Comparison of ENCODE assay signal across 15 cellular contexts in the genomic region with DNA sequence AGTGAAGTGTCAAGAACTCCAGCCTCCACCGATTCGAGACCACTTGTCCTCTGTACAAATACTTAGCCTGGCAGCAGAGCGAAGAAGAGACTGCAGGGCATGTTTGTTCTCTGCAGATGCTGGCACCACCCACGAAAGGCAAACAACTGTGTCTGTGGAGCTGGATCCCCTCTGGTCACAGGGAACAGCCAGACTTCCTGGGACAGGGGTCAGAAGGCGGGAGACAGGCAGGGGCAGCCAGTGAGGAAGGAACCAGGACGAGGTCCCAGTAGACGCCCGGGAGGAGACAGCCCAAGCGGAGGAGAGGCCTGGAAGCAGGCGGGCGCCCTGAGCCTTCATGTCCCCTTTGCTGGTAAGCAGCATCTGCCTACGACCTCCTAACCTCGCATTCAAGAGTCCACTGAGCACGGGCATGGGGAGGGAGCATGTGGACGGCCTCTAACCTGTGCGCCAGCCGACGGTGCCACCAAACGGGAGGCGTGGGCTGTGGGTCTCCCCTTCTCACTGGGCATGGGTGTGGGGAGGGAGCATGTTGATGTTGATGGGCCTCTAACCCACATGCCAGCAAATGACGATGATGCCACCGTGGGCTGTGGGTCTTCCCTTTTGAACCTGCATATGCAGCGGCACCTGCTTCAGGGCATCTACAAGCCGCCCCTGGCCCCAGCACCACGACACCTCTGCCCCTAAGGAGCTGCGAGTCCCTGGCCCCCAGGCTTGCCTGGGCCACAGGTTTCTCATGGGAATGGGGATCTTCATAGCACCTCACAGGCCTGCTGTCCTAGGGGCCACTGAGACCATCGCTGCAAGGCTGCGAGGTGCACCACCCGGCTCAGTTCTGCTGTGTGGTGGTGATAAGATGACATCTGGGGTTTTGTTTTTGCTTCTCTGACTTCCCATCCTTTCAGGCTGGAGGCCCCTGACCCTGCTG.
DNase-seq lines count a peak whose midpoint lies in the region; ATAC-seq and TF ChIP-seq lines count a peak whose summit lies in the region.
"Had no signal": no experiment of that assay in that cellular context is flagged by ENCODE, and none has a peak within 500 bp of the region (broad histone marks: within the 10 kb centered on the region; RNA-seq: fewer than 3 reads in every experiment).

No MANE protein-coding gene starts in this region.

- H3K4me1 Mint-ChIP-seq in activated naive CD8-positive, alpha-beta T cell treated with anti-CD3 and anti-CD28 coated beads, Interleukin-2, amount 10 ng/mL, durations not matched to agents 7 days and 5 days: peaks cover 3% of the 10 kb centered on the region
- no peaks in the 10 kb centered on the region for H3K4me1 Mint-ChIP-seq in activated naive CD8-positive, alpha-beta T cell treated with anti-CD3 and anti-CD28 coated beads for 36 hours
- H3K4me1 Mint-ChIP-seq: GM23338 had no signal

- no peak overlapping the region for H4K8ac ChIP-seq in mesenchymal stem cell (ENCODE audit: low read length)

- no peak overlapping the region for H3K14ac ChIP-seq in mesenchymal stem cell (ENCODE audit: low read length in 2 of 2)

- no peaks in the 10 kb centered on the region for H3K79me1 ChIP-seq in mesenchymal stem cell (replicated peaks; ENCODE audit: low read length, poor library complexity, severe bottlenecking)

- H2BK120ac ChIP-seq in mesenchymal stem cell (ENCODE audit: low read depth, low read length): no peak overlapping the region

- no peaks in the 10 kb centered on the region for H3K9me3 ChIP-seq in PC-9 (ENCODE audit: insufficient read depth, low read depth)
- no peaks in the 10 kb centered on the region for H3K9me3 ChIP-seq in mesenchymal stem cell (ENCODE audit: control insufficient read depth, low read length)
- H3K9me3 ChIP-seq in vagina: no peaks in the 10 kb centered on the region
- H3K9me3 ChIP-seq in mucosa of descending colon: no peaks in the 10 kb centered on the region
- H3K9me3 ChIP-seq: uterus had no signal

- TF ChIP-seq CTCF in PC-9 (conservative IDR thresholded peaks at IDR 0.05) (no peak), vagina (IDR thresholded peaks at IDR 0.05) (no peak), mucosa of descending colon (IDR thresholded peaks at IDR 0.05) (no peak)

- no peaks in the 10 kb centered on the region for H3K9me2 ChIP-seq in PC-9 (ENCODE audit: insufficient read depth)

- no peaks in the 10 kb centered on the region for H3K36me3 Mint-ChIP-seq in activated naive CD8-positive, alpha-beta T cell treated with anti-CD3 and anti-CD28 coated beads, Interleukin-2, amount 10 ng/mL, durations not matched to agents 7 days and 5 days
- no peaks in the 10 kb centered on the region for H3K36me3 Mint-ChIP-seq in activated naive CD8-positive, alpha-beta T cell treated with anti-CD3 and anti-CD28 coated beads for 36 hours
- H3K36me3 Mint-ChIP-seq: neural progenitor cell had no signal

- H3K79me2 ChIP-seq in PC-9 (ENCODE audit: low read depth): no peaks in the 10 kb centered on the region

- no peak overlapping the region for H2BK12ac ChIP-seq in mesenchymal stem cell (ENCODE audit: low read length in 2 of 2)

- no peak overlapping the region for H3K4me3 Mint-ChIP-seq in activated naive CD8-positive, alpha-beta T cell treated with anti-CD3 and anti-CD28 coated beads, Interleukin-2, amount 10 ng/mL, durations not matched to agents 7 days and 5 days
- H3K4me3 Mint-ChIP-seq in activated naive CD8-positive, alpha-beta T cell treated with anti-CD3 and anti-CD28 coated beads for 36 hours: no peak overlapping the region
- H3K4me3 Mint-ChIP-seq: activated T-cell treated with anti-CD3 and anti-CD28 coated beads, Interleukin-2, amount 50 U/mL, for 4 hours; GM23338; neural progenitor cell had no signal

- peak overlapping the region; percentile 16 for H4K91ac ChIP-seq in mesenchymal stem cell (ENCODE audit: low read length)

- H3K36me3 ChIP-seq in PC-9 (ENCODE audit: low read depth): no peaks in the 10 kb centered on the region
- no peaks in the 10 kb centered on the region for H3K36me3 ChIP-seq in mesenchymal stem cell (ENCODE audit: control insufficient read depth in 1 of 2, insufficient read depth in 2 of 2, low read depth in 1 of 2, low read length in 2 of 2)
- H3K36me3 ChIP-seq in vagina: no peaks in the 10 kb centered on the region
- no peaks in the 10 kb centered on the region for H3K36me3 ChIP-seq in mucosa of descending colon (ENCODE audit: low read depth)
- H3K36me3 ChIP-seq: neural progenitor cell, uterus, WERI-Rb-1 had no signal

- H2AFZ ChIP-seq in PC-9 (no peak overlapping the region), mesenchymal stem cell (ENCODE audit: low read depth, low read length) (no peak overlapping the region)
- H2AFZ ChIP-seq: GM23338, neural progenitor cell had no signal

- 81% methylated on average over 29 of the region's 29 CpGs for WGBS in mesenchymal stem cell

- no peak for ATAC-seq in activated naive CD8-positive, alpha-beta T cell treated with anti-CD3 and anti-CD28 coated beads, Interleukin-2, amount 10 ng/mL, durations not matched to agents 7 days and 5 days (ENCODE audit: low read depth)
- no peak for ATAC-seq in mucosa of descending colon
- ATAC-seq: activated T-cell treated with anti-CD3 and anti-CD28 coated beads, Interleukin-2, amount 50 U/mL, for 4 hours had no signal

- H3K4me3 ChIP-seq in PC-9 (no peak overlapping the region), mesenchymal stem cell (ENCODE audit: insufficient read depth in 1 of 2, low read depth in 1 of 2, low read length in 2 of 2) (no peak overlapping the region), vagina (no peak overlapping the region), mucosa of descending colon (no peak overlapping the region)
- H3K4me3 ChIP-seq: GM23338, neural progenitor cell, SK-N-MC, uterus had no signal

- H3K27me3 Mint-ChIP-seq in activated naive CD8-positive, alpha-beta T cell treated with anti-CD3 and anti-CD28 coated beads, Interleukin-2, amount 10 ng/mL, durations not matched to agents 7 days and 5 days: peaks cover 9% of the 10 kb centered on the region
- H3K27me3 Mint-ChIP-seq in activated naive CD8-positive, alpha-beta T cell treated with anti-CD3 and anti-CD28 coated beads for 36 hours: peaks cover 5% of the 10 kb centered on the region

- H3K23ac ChIP-seq in mesenchymal stem cell (ENCODE audit: low read length in 2 of 2): no peak overlapping the region

- POLR2A ChIA-PET in activated naive CD8-positive, alpha-beta T cell treated with anti-CD3 and anti-CD28 coated beads, Interleukin-2, amount 10 ng/mL, durations not matched to agents 7 days and 5 days (lab: Charles Lee): no interaction called here
- POLR2A ChIA-PET in PC-9 (lab: Charles Lee; ENCODE audit: unreplicated experiment): no interaction called here

- no peak overlapping the region for H2BK5ac ChIP-seq in mesenchymal stem cell (ENCODE audit: low read depth, low read length, poor library complexity, severe bottlenecking)

- H3K4me2 ChIP-seq in PC-9 (peak overlapping the region; percentile 16; the same call in 1 of the 2 replicates), mesenchymal stem cell (ENCODE audit: low read length, poor library complexity, severe bottlenecking) (no peak overlapping the region)
- H3K4me2 ChIP-seq: GM23338, neural progenitor cell had no signal

- H3K4ac ChIP-seq in mesenchymal stem cell (ENCODE audit: low read depth in 1 of 2, low read length in 2 of 2): no peak overlapping the region

- no peaks in the 10 kb centered on the region for H3K4me1 ChIP-seq in PC-9 (replicated peaks; ENCODE audit: insufficient read depth)
- no peaks in the 10 kb centered on the region for H3K4me1 ChIP-seq in mesenchymal stem cell (ENCODE audit: control insufficient read depth, insufficient read depth, low read depth, low read length)
- H3K4me1 ChIP-seq in vagina: peaks cover 48% of the 10 kb centered on the region
- peaks cover 12% of the 10 kb centered on the region for H3K4me1 ChIP-seq in mucosa of descending colon (ENCODE audit: low read depth)
- H3K4me1 ChIP-seq: neural progenitor cell, uterus had no signal

- no peak overlapping the region for H3K18ac ChIP-seq in mesenchymal stem cell (ENCODE audit: low read depth in 1 of 2, low read length in 2 of 2)

- H4K20me1 ChIP-seq in PC-9 (ENCODE audit: insufficient read depth): no peaks in the 10 kb centered on the region

- H2AK5ac ChIP-seq in mesenchymal stem cell (ENCODE audit: low read length, severe bottlenecking): no peak overlapping the region

- DNase-seq in activated naive CD8-positive, alpha-beta T cell treated with anti-CD3 and anti-CD28 coated beads, Interleukin-2, amount 10 ng/mL, durations not matched to agents 7 days and 5 days: peak; percentile 22
- no peak for DNase-seq in activated naive CD8-positive, alpha-beta T cell treated with anti-CD3 and anti-CD28 coated beads for 36 hours
- DNase-seq in PC-9: no peak
- no peak for DNase-seq in mesenchymal stem cell
- DNase-seq in vagina (ENCODE audit: extremely low spot score in 2 of 2): peak in 1 of 2 donors; percentile 87
- no peak for DNase-seq in NCI-H82 treated with DMSO at 0.1 percent for 48 hours (lab: John Stamatoyannopoulos, UW; ENCODE audit: unreplicated experiment)
- DNase-seq in cortex of kidney (lab: John Stamatoyannopoulos, UW): no peak
- DNase-seq in mucosa of descending colon: no peak
- DNase-seq: activated T-cell treated with anti-CD3 and anti-CD28 coated beads, Interleukin-2, amount 50 U/mL, for 4 hours; DND-41; WERI-Rb-1 had no signal

- no peak overlapping the region for H3K27ac ChIP-seq in PC-9
- H3K27ac ChIP-seq in mesenchymal stem cell (ENCODE audit: low read length, poor library complexity, severe bottlenecking): no peak overlapping the region
- peak overlapping the region; percentile 77 for H3K27ac ChIP-seq in vagina
- H3K27ac ChIP-seq: neural progenitor cell, SK-N-MC, uterus, WERI-Rb-1 had no signal

- H3K27ac Mint-ChIP-seq in activated naive CD8-positive, alpha-beta T cell treated with anti-CD3 and anti-CD28 coated beads, Interleukin-2, amount 10 ng/mL, durations not matched to agents 7 days and 5 days: no peak overlapping the region
- no peak overlapping the region for H3K27ac Mint-ChIP-seq in activated naive CD8-positive, alpha-beta T cell treated with anti-CD3 and anti-CD28 coated beads for 36 hours
- H3K27ac Mint-ChIP-seq: GM23338 had no signal

- TF ChIP-seq POLR2A in vagina (IDR thresholded peaks at IDR 0.05): no peak

- H3K27me3 ChIP-seq in PC-9 (ENCODE audit: insufficient read depth, low read depth) (peaks cover 38% of the 10 kb centered on the region), mesenchymal stem cell (ENCODE audit: control insufficient read depth in 1 of 2, insufficient read depth in 1 of 2, low read length in 2 of 2) (peaks cover 0 to 21% of the 10 kb centered on the region in 2 experiments), vagina (no peaks in the 10 kb centered on the region)
- H3K27me3 ChIP-seq: neural progenitor cell, uterus had no signal

- H3K9ac ChIP-seq in mesenchymal stem cell (ENCODE audit: low read length): no peak overlapping the region
- H3K9ac ChIP-seq: neural progenitor cell had no signal

- intact Hi-C loops in PC-9 (cut with micrococcal nuclease; ENCODE audit: unreplicated experiment) (no loop called here), vagina (cut with DNase I) (no loop called here), mucosa of descending colon (cut with DNase I, micrococcal nuclease) (no loop called here)

- CTCF ChIA-PET in PC-9 (lab: Charles Lee): no interaction called here

- H3F3A ChIP-seq in PC-9 (ENCODE audit: insufficient read depth, low read depth): no peaks in the 10 kb centered on the region

- BruUV-seq in PC-9 (replicated peaks; lab: Mats Ljungman, UMichigan): no TSS peak

- H2BK15ac ChIP-seq in mesenchymal stem cell (ENCODE audit: low read depth, poor library complexity, severe bottlenecking): no peak overlapping the region

- H3K9me3 Mint-ChIP-seq in activated naive CD8-positive, alpha-beta T cell treated with anti-CD3 and anti-CD28 coated beads, Interleukin-2, amount 10 ng/mL, durations not matched to agents 7 days and 5 days: no peaks in the 10 kb centered on the region
- H3K9me3 Mint-ChIP-seq in activated naive CD8-positive, alpha-beta T cell treated with anti-CD3 and anti-CD28 coated beads for 36 hours: no peaks in the 10 kb centered on the region
- H3K9me3 Mint-ChIP-seq: activated T-cell treated with anti-CD3 and anti-CD28 coated beads, Interleukin-2, amount 50 U/mL, for 4 hours had no signal
